ENCODE assay signal across 23 cellular contexts in genomic region chr3:25150199-25150598, GRCh38.
A peak's percentile ranks its signal among the peaks of the same experiment; 100 is the strongest.
DNase-seq lines count a peak whose midpoint lies in the region; ATAC-seq and TF ChIP-seq lines count a peak whose summit lies in the region.
"Had no signal": no experiment of that assay in that cellular context is flagged by ENCODE, and none has a peak within 500 bp of the region (broad histone marks: within the 10 kb centered on the region; RNA-seq: fewer than 3 reads in every experiment).

No MANE protein-coding gene starts in this region.

- no peaks in the 10 kb centered on the region for H3K9me2 ChIP-seq in hepatocyte (replicated peaks; ENCODE audit: insufficient read depth)

- H3F3A ChIP-seq in neural progenitor cell (ENCODE audit: low read depth), result peaks cover 7% of the 10 kb centered on the region

- H3K79me2 ChIP-seq in hepatocyte (no peaks in the 10 kb centered on the region), neural progenitor cell (ENCODE audit: low read depth) (no peaks in the 10 kb centered on the region)

- no peaks in the 10 kb centered on the region for H3K27me3 Mint-ChIP-seq in Caco-2 (ENCODE audit: insufficient read depth, unreplicated experiment)
- H3K27me3 Mint-ChIP-seq in neural progenitor cell (ENCODE audit: insufficient read depth, low read depth), result peaks cover 5% of the 10 kb centered on the region
- H3K27me3 Mint-ChIP-seq: CD4-positive, alpha-beta memory T cell had no signal

- 94% methylated on average over 1 of the region's 1 CpG for WGBS in hepatocyte (ENCODE audit: low lambda C conversion rate, missing lambda C conversion rate)

- H3K4me3 Mint-ChIP-seq in Caco-2 (ENCODE audit: unreplicated experiment) (no peak overlapping the region), neural progenitor cell (no peak overlapping the region)
- H3K4me3 Mint-ChIP-seq: CD4-positive, alpha-beta memory T cell had no signal

- ATAC-seq in mucosa of descending colon, result no peak
- no peak for ATAC-seq in GM18519 (IDR thresholded peaks at IDR 0.05; ENCODE audit: low FRiP score, unreplicated experiment)
- ATAC-seq: HepG2, PC-3, SK-N-SH treated with all-trans-retinoic acid at 6 μM for 48 hours had no signal

- H3K27me3 ChIP-seq in Caco-2 (replicated peaks; ENCODE audit: control insufficient read depth, insufficient read depth, low read length), result no peaks in the 10 kb centered on the region
- no peaks in the 10 kb centered on the region for H3K27me3 ChIP-seq in hepatocyte
- no peaks in the 10 kb centered on the region for H3K27me3 ChIP-seq in neural progenitor cell

- H3K36me3 ChIP-seq in Caco-2 (ENCODE audit: control insufficient read depth, insufficient read depth, low read length) (no peaks in the 10 kb centered on the region), hepatocyte (replicated peaks; ENCODE audit: insufficient read depth, low read depth) (no peaks in the 10 kb centered on the region), neural progenitor cell (no peaks in the 10 kb centered on the region), mucosa of descending colon (ENCODE audit: low read depth) (no peaks in the 10 kb centered on the region)
- H3K36me3 ChIP-seq: SJCRH30 had no signal

- CTCF ChIA-PET in Caco-2 (lab: Charles Lee), result no interaction called here

- no TSS peak for BruUV-seq in Caco-2 (replicated peaks; lab: Mats Ljungman, UMichigan)

- H3K9me3 ChIP-seq in Caco-2 (no peaks in the 10 kb centered on the region), hepatocyte (ENCODE audit: low read depth) (no peaks in the 10 kb centered on the region), neural progenitor cell (ENCODE audit: low read depth) (no peaks in the 10 kb centered on the region), mucosa of descending colon (no peaks in the 10 kb centered on the region)
- H3K9me3 ChIP-seq: SJCRH30 had no signal

- peaks cover 11% of the 10 kb centered on the region for H3K9me3 Mint-ChIP-seq in Caco-2 (ENCODE audit: unreplicated experiment)
- H3K9me3 Mint-ChIP-seq in neural progenitor cell, result peaks cover 5% of the 10 kb centered on the region

- H3K4me1 Mint-ChIP-seq in Caco-2 (ENCODE audit: low read depth, unreplicated experiment), result peaks cover 10% of the 10 kb centered on the region
- H3K4me1 Mint-ChIP-seq in neural progenitor cell, result peaks cover 13% of the 10 kb centered on the region
- H3K4me1 Mint-ChIP-seq: CD4-positive, alpha-beta memory T cell had no signal

- peak overlapping the region; percentile 18 for H3K27ac Mint-ChIP-seq in Caco-2 (ENCODE audit: unreplicated experiment)
- no peak overlapping the region for H3K27ac Mint-ChIP-seq in neural progenitor cell
- H3K27ac Mint-ChIP-seq: CD4-positive, alpha-beta memory T cell had no signal

- no peak overlapping the region for H3K4me2 ChIP-seq in hepatocyte
- no peak overlapping the region for H3K4me2 ChIP-seq in neural progenitor cell

- H3K4me3 ChIP-seq in Caco-2 (ENCODE audit: low read depth, low read length) (no peak overlapping the region), hepatocyte (no peak overlapping the region), neural progenitor cell (no peak overlapping the region), mucosa of descending colon (no peak overlapping the region)
- H3K4me3 ChIP-seq: SJCRH30 had no signal

- no peak overlapping the region for H3K9ac ChIP-seq in neural progenitor cell

- H3K4me1 ChIP-seq in Caco-2 (peaks cover 37% of the 10 kb centered on the region), hepatocyte (ENCODE audit: insufficient read depth) (no peaks in the 10 kb centered on the region), neural progenitor cell (peaks cover 25% of the 10 kb centered on the region), mucosa of descending colon (ENCODE audit: low read depth) (peaks cover 6% of the 10 kb centered on the region)

- DNase-seq in Caco-2 (peak; percentile 46 to 53), ELF-1 (ENCODE audit: low read depth, low spot score) (peak; percentile 50), hepatocyte (ENCODE audit: low spot score) (no peak), neural progenitor cell (ENCODE audit: low spot score) (peak; percentile 12), cortex of kidney (lab: John Stamatoyannopoulos, UW) (no peak), mucosa of descending colon (no peak)
- DNase-seq: C1 segment of cervical spinal cord; CD4-positive, alpha-beta memory T cell; DMS 273 treated with DMSO at 0.1 percent for 48 hours; DMS79; EL; Kasumi-1; NCI-H1092 treated with DMSO at 0.1 percent for 48 hours; NCI-H2029; NCI-H446; NCI-H524 treated with DMSO at 0.1 percent for 48 hours; NCI-H82; NK-92 treated with Interleukin-12 subunit alpha and Interleukin-12 subunit beta, amount 100 ng/mL, for 24 hours; PC-3 had no signal

- POLR2A ChIA-PET in Caco-2 (lab: Charles Lee), result no interaction called here

- H3K27ac ChIP-seq in hepatocyte (peak overlapping the region; percentile 39), neural progenitor cell (no peak overlapping the region)
- H3K27ac ChIP-seq: SJCRH30 had no signal

- H4K20me1 ChIP-seq in hepatocyte (ENCODE audit: insufficient read depth, poor library complexity, severe bottlenecking) (no peaks in the 10 kb centered on the region), neural progenitor cell (ENCODE audit: low read depth) (no peaks in the 10 kb centered on the region)

- H2AFZ ChIP-seq in hepatocyte, result no peak overlapping the region
- peak overlapping the region; percentile 70 for H2AFZ ChIP-seq in neural progenitor cell (replicated peaks)

- TF ChIP-seq CTCF in Caco-2 (IDR thresholded peaks at IDR 0.05; ENCODE audit: insufficient read depth in 1 of 2, low read depth in 1 of 2, low read length in 1 of 2, severe bottlenecking in 1 of 2, unreplicated experiment in 1 of 2), result no peak
- TF ChIP-seq CTCF in hepatocyte (IDR thresholded peaks at IDR 0.05; ENCODE audit: poor library complexity), result no peak
- TF ChIP-seq CTCF in neural progenitor cell (IDR thresholded peaks at IDR 0.05), result no peak
- no peak for TF ChIP-seq CTCF in mucosa of descending colon (IDR thresholded peaks at IDR 0.05)

- intact Hi-C loops in Caco-2 (cut with micrococcal nuclease; ENCODE audit: unreplicated experiment) (loop anchor here (10.0 kb wide), 1 partner anchor 445 kb away; no protein-coding TSS in a partner anchor), mucosa of descending colon (cut with DNase I, micrococcal nuclease) (no loop called here)

- H3K36me3 Mint-ChIP-seq in Caco-2 (ENCODE audit: insufficient read depth, unreplicated experiment) (peaks cover 11% of the 10 kb centered on the region), neural progenitor cell (peaks cover 3% of the 10 kb centered on the region)
- H3K36me3 Mint-ChIP-seq: CD4-positive, alpha-beta memory T cell had no signal

Comparison
In these comparisons a context has a peak if more than half of its experiments do, and no peak if none do; other contexts are left out.
1. DNase-seq: peak in Caco-2 (2 of 2), ELF-1 (single experiment) and neural progenitor cell (single experiment); none in hepatocyte (single experiment), cortex of kidney (single experiment) and mucosa of descending colon (0 of 3).